30 cellular contexts compared by ENCODE assay signal in the genomic region with DNA sequence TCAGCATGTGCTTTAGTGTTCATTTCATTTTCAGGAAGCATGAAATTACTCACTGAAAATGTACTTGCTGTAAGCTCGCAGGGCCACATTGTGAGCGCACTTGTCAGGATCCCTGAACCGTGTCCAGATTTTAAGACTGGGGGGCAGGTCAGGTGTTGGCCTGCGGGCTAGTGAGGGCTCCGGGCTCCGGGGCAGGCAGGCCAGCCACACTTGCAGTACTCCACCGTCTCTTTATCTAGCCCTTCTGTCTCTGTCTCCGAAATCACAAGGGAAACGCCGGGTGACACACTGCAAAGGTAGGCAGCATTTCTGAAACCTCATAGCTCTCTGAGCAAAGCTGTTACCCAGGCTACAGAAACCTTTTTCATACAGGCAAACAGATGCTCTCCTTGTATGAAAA.
DNase-seq lines count a peak whose midpoint lies in the region; ATAC-seq, FAIRE-seq and TF ChIP-seq lines count a peak whose summit lies in the region.
"Had no signal": no experiment of that assay in that cellular context is flagged by ENCODE, and none has a peak within 500 bp of the region (broad histone marks: within the 10 kb centered on the region; RNA-seq: fewer than 3 reads in every experiment).

No MANE protein-coding gene starts in this region.

- H3K27ac ChIP-seq in adrenal gland (no peak overlapping the region), heart right ventricle (no peak overlapping the region)
- H3K27ac ChIP-seq: BLaER1 treated with 17β-estradiol and CSF1 and Interleukin-3, amounts not matched to agents 10 nM and 100 nM; ovary; Peyer's patch; SJCRH30; stomach; upper lobe of left lung had no signal

- H3K4me3 ChIP-seq in adrenal gland = no peak overlapping the region
- no peak overlapping the region for H3K4me3 ChIP-seq in heart right ventricle
- H3K4me3 ChIP-seq: ascending aorta; BLaER1 treated with 17β-estradiol and CSF1 and Interleukin-3, amounts not matched to agents 10 nM and 100 nM; ovary; Peyer's patch; SJCRH30; stomach; upper lobe of left lung had no signal

- FAIRE-seq in GM12892 (lab: Jason Lieb, UNC) = peak; percentile 58
- FAIRE-seq: TTC549 had no signal

- TF ChIP-seq CTCF in adrenal gland (IDR thresholded peaks at IDR 0.05) (no peak), heart right ventricle (IDR thresholded peaks at IDR 0.05) (no peak)

- H3K27me3 ChIP-seq in adrenal gland (no peaks in the 10 kb centered on the region), heart right ventricle (no peaks in the 10 kb centered on the region)
- H3K27me3 ChIP-seq: ascending aorta; BLaER1 treated with 17β-estradiol and CSF1 and Interleukin-3, amounts not matched to agents 10 nM and 100 nM; ovary; Peyer's patch; SJCRH30; stomach; upper lobe of left lung had no signal

- DNase-seq in GM12892 (ENCODE audit: insufficient read length) (no peak), glomerular visceral epithelial cell (ENCODE audit: extremely low spot score) (peak; percentile 38), occipital lobe (lab: John Stamatoyannopoulos, UW) (no peak), adrenal gland (no peak), heart right ventricle (no peak)
- DNase-seq: ACHN; activated CD4-positive, alpha-beta T cell treated with anti-CD3 and anti-CD28 coated beads for 36 hours; activated CD8-positive, alpha-beta memory T cell treated with anti-CD3 and anti-CD28 coated beads for 24 hours; activated naive CD4-positive, alpha-beta T cell treated with anti-CD3 and anti-CD28 coated beads, Interleukin-2, amount 50 U/mL, for 16 hours; activated T-cell treated with anti-CD3 and anti-CD28 coated beads, Interleukin-2, amount 50 U/mL, for 24 hours; cerebellar nuclear complex; EL; left ventricle myocardium superior; natural killer cell; NCI-H1092 treated with DMSO at 0.1 percent for 48 hours; NCI-H2029 treated with DMSO at 0.1 percent for 48 hours; NCI-H446 treated with DMSO at 0.1 percent for 48 hours; ovary; Peyer's patch; right cardiac atrium; SJCRH30; stomach; T-helper 1 cell had no signal

- H3K9me3 ChIP-seq in adrenal gland (replicated peaks in 1 of 3) = no peaks in the 10 kb centered on the region
- H3K9me3 ChIP-seq in heart right ventricle = no peaks in the 10 kb centered on the region
- H3K9me3 ChIP-seq: ascending aorta; BLaER1 treated with 17β-estradiol and CSF1 and Interleukin-3, amounts not matched to agents 10 nM and 100 nM; ovary; Peyer's patch; SJCRH30; stomach; upper lobe of left lung had no signal

- H3K36me3 ChIP-seq in adrenal gland (replicated peaks in 1 of 2) = no peaks in the 10 kb centered on the region
- H3K36me3 ChIP-seq in heart right ventricle = peaks cover 0 to 72% (median 0%) of the 10 kb centered on the region in 9 donors
- H3K36me3 ChIP-seq: ascending aorta; BLaER1 treated with 17β-estradiol and CSF1 and Interleukin-3, amounts not matched to agents 10 nM and 100 nM; ovary; Peyer's patch; SJCRH30 had no signal

- WGBS in adrenal gland, 4 donors = 87 to 93% (median 90%) methylated on average over 10 of the region's 10 CpGs
- 91 to 92% methylated on average over 10 of the region's 10 CpGs for WGBS in heart right ventricle, 2 donors

- H3K4me1 ChIP-seq in adrenal gland (replicated peaks in 1 of 2) = no peaks in the 10 kb centered on the region
- no peaks in the 10 kb centered on the region for H3K4me1 ChIP-seq in heart right ventricle
- H3K4me1 ChIP-seq: ascending aorta; BLaER1 treated with 17β-estradiol and CSF1 and Interleukin-3, amounts not matched to agents 10 nM and 100 nM; Peyer's patch; SJCRH30; stomach; upper lobe of left lung had no signal

- TF ChIP-seq POLR2A in GM12892 (IDR thresholded peaks at IDR 0.05; ENCODE audit: low read depth, low read length) (no peak), adrenal gland (IDR thresholded peaks at IDR 0.05) (no peak)

- intact Hi-C loops in adrenal gland (cut with DNase I) (no loop called here), heart right ventricle (cut with DNase I) (no loop called here)

- ATAC-seq in GM21717 (IDR thresholded peaks at IDR 0.05; ENCODE audit: unreplicated experiment) = peak; percentile 51
- peak; percentile 57 for ATAC-seq in HG03565 (IDR thresholded peaks at IDR 0.05; ENCODE audit: unreplicated experiment)
- ATAC-seq in HG03469 (IDR thresholded peaks at IDR 0.05; ENCODE audit: unreplicated experiment) = no peak
- no peak for ATAC-seq in heart right ventricle
- ATAC-seq: activated CD4-positive, alpha-beta T cell treated with anti-CD3 and anti-CD28 coated beads for 36 hours; left ventricle myocardium superior; natural killer cell; right cardiac atrium had no signal

Comparison
In these comparisons a context has a peak if more than half of its experiments do, and no peak if none do; other contexts are left out.
1. ATAC-seq: peak in GM21717 (single experiment) and HG03565 (single experiment); none in HG03469 (single experiment) and heart right ventricle (0 of 8).